In genomic region chr15:57401546-57401945, GRCh38 we compare ENCODE assay signal across 20 cellular contexts.
"Had no signal": no experiment of that assay in that cellular context is flagged by ENCODE, and none has a peak within 500 bp of the region (broad histone marks: within the 10 kb centered on the region; RNA-seq: fewer than 3 reads in every experiment).

No MANE protein-coding gene starts in this region.

- H3K4me3 Mint-ChIP-seq: dendritic cell treated with granulocyte-macrophage colony-stimulating factor and Interleukin-4, amounts not matched to agents 40 ng/mL and 50 ng/mL, for 4 days; naive B cell; nephron; stimulated activated effector memory CD8-positive, alpha-beta T cell treated with anti-CD3 and anti-CD28 coated beads, Interleukin-12 subunit alpha, Interleukin-12 subunit beta, amount 100 ng/mL, for 72 hours had no signal

- DNase-seq: esophagus squamous epithelium; heart left ventricle; hippocampal formation; kidney glomerular epithelial cell; mesendoderm; naive B cell; occipital lobe; retina; right lobe of liver; stimulated activated CD4-positive, alpha-beta T cell treated with anti-CD3 and anti-CD28 coated beads, Interleukin-4, amount 100 ng/mL, for 1 hour; stimulated activated CD8-positive, alpha-beta memory T cell treated with anti-CD3 and anti-CD28 coated beads, Interleukin-4, amount 100 ng/mL, for 48 hours; stimulated activated naive CD8-positive, alpha-beta T cell treated with anti-CD3 and anti-CD28 coated beads, Interleukin-15, Interleukin-2, amounts not matched to agents 100 U/mL and 50 U/mL, for 24 hours; testis; upper lobe of right lung had no signal

- H3K4me1 Mint-ChIP-seq: naive B cell; stimulated activated effector memory CD8-positive, alpha-beta T cell treated with anti-CD3 and anti-CD28 coated beads, Interleukin-12 subunit alpha, Interleukin-12 subunit beta, amount 100 ng/mL, for 72 hours had no signal

- H3K4me3 ChIP-seq: esophagus squamous epithelium, heart left ventricle, prostate gland, right lobe of liver, testis, tibial nerve, upper lobe of right lung had no signal

- H3K27ac Mint-ChIP-seq: dendritic cell treated with granulocyte-macrophage colony-stimulating factor and Interleukin-4, amounts not matched to agents 40 ng/mL and 50 ng/mL, for 4 days; naive B cell; nephron; stimulated activated effector memory CD8-positive, alpha-beta T cell treated with anti-CD3 and anti-CD28 coated beads, Interleukin-12 subunit alpha, Interleukin-12 subunit beta, amount 100 ng/mL, for 72 hours had no signal

- H3K9me3 Mint-ChIP-seq: dendritic cell treated with granulocyte-macrophage colony-stimulating factor and Interleukin-4, amounts not matched to agents 40 ng/mL and 50 ng/mL, for 4 days; nephron; stimulated activated effector memory CD8-positive, alpha-beta T cell treated with anti-CD3 and anti-CD28 coated beads, Interleukin-12 subunit alpha, Interleukin-12 subunit beta, amount 100 ng/mL, for 72 hours had no signal

- H3K79me2 ChIP-seq: parathyroid adenoma had no signal

- H3K36me3 Mint-ChIP-seq: stimulated activated effector memory CD8-positive, alpha-beta T cell treated with anti-CD3 and anti-CD28 coated beads, Interleukin-12 subunit alpha, Interleukin-12 subunit beta, amount 100 ng/mL, for 72 hours had no signal

- H3K36me3 ChIP-seq: esophagus squamous epithelium, heart left ventricle, prostate gland, right lobe of liver, tibial nerve, upper lobe of right lung had no signal

- H2AFZ ChIP-seq: parathyroid adenoma had no signal

- H3K27me3 ChIP-seq: esophagus squamous epithelium, heart left ventricle, right lobe of liver, testis, tibial nerve, upper lobe of right lung had no signal

- H3K4me1 ChIP-seq: esophagus squamous epithelium, parathyroid adenoma, prostate gland, testis had no signal

- H3K27ac ChIP-seq: esophagus squamous epithelium, heart left ventricle, parathyroid adenoma, prostate gland, right lobe of liver, testis, tibial nerve, upper lobe of right lung had no signal

- H3K9me3 ChIP-seq: esophagus squamous epithelium, heart left ventricle, prostate gland, right lobe of liver, testis, tibial nerve, upper lobe of right lung had no signal
